8 cellular contexts compared by ENCODE assay signal in genomic region chr11:130313383-130314183, GRCh38. TPM values are rescaled to one million over a fixed set of nuclear protein-coding genes. Genes with fewer than 3 reads are reported as not detected.
DNase-seq lines count a peak whose midpoint lies in the region; ATAC-seq, FAIRE-seq and TF ChIP-seq lines count a peak whose summit lies in the region.

No MANE protein-coding gene starts in this region.

- peak overlapping the region; percentile 63; the same call in 1 of the 2 replicates for H3K27ac ChIP-seq in PC-9
- peak overlapping the region; percentile 59 for H3K27ac ChIP-seq in neural cell (ENCODE audit: low read length)

- H3K36me3 ChIP-seq in PC-9 (ENCODE audit: low read depth) (peaks cover 7% of the 10 kb centered on the region), neural cell (ENCODE audit: insufficient read depth, low read length) (no peaks in the 10 kb centered on the region)

- H3K27me3 ChIP-seq in PC-9 (ENCODE audit: insufficient read depth, low read depth) (no peaks in the 10 kb centered on the region), neural cell (ENCODE audit: insufficient read depth, low read depth, low read length) (no peaks in the 10 kb centered on the region)

- peak overlapping the region; percentile 84 for H3K4me2 ChIP-seq in PC-9
- peak overlapping the region; percentile 94 for H3K4me2 ChIP-seq in neural cell (ENCODE audit: low read length)

- H3K9me3 ChIP-seq in PC-9 (ENCODE audit: insufficient read depth, low read depth): no peaks in the 10 kb centered on the region
- H3K9me3 ChIP-seq in neural cell (ENCODE audit: low read length): no peaks in the 10 kb centered on the region

- H3K9ac ChIP-seq in neural cell (ENCODE audit: low read length): peak overlapping the region; percentile 78

- intact Hi-C loops in PC-9 (cut with micrococcal nuclease; ENCODE audit: unreplicated experiment): loop anchor here (2.0 to 10.0 kb wide), 2 partner anchors 69 to 321 kb away; no protein-coding TSS in a partner anchor

- H3K79me2 ChIP-seq in PC-9 (ENCODE audit: low read depth) (peaks cover 51% of the 10 kb centered on the region), neural cell (replicated peaks; ENCODE audit: insufficient read depth, low read length) (peaks cover 40% of the 10 kb centered on the region)

- BruUV-seq in PC-9 (replicated peaks; lab: Mats Ljungman, UMichigan): TSS peak; percentile 33

- H2AFZ ChIP-seq in PC-9 (peak overlapping the region; percentile 94; the same call in 1 of the 2 replicates), neural cell (ENCODE audit: low read depth, low read length) (peak overlapping the region; percentile 36)

- no peak for TF ChIP-seq RAD21 in neural cell (conservative IDR thresholded peaks at IDR 0.05)

- no peak for TF ChIP-seq CTCF in PC-9 (conservative IDR thresholded peaks at IDR 0.05)
- no peak for TF ChIP-seq CTCF in neural cell (IDR thresholded peaks at IDR 0.05; ENCODE audit: poor library complexity, severe bottlenecking)

- DNase-seq in NOMO-1 treated with DMSO at 0.1 percent for 48 hours (lab: John Stamatoyannopoulos, UW; ENCODE audit: unreplicated experiment): peak; percentile 41
- DNase-seq in NOMO-1 treated with dmso at 0.1 percent for 144 hours (lab: John Stamatoyannopoulos, UW; ENCODE audit: unreplicated experiment): no peak
- peak in 1 of 2 experiments; percentile 44 for DNase-seq in PC-9
- DNase-seq in germinal center (ENCODE audit: low spot score): no peak
- no peak for DNase-seq in NCI-H2081 treated with DMSO at 0.1 percent for 48 hours (lab: John Stamatoyannopoulos, UW)

- CTCF ChIA-PET in PC-9 (lab: Charles Lee): no interaction called here

- no peak for TF ChIP-seq EP300 in neural cell (conservative IDR thresholded peaks at IDR 0.05; ENCODE audit: poor library complexity, severe bottlenecking)

- POLR2A ChIA-PET in PC-9 (lab: Charles Lee; ENCODE audit: unreplicated experiment): interaction anchor here (0.6 to 0.7 kb wide), 3 partner anchors 92 to 998 kb away, joined by 3 to 10 read pairs (median 3); no protein-coding TSS in a partner anchor

- H3K4me1 ChIP-seq in PC-9 (replicated peaks; ENCODE audit: insufficient read depth): peaks cover 15% of the 10 kb centered on the region

- FAIRE-seq in endometrium (lab: Jason Lieb, UNC): peak; percentile 65

- ATAC-seq in GM19397 (IDR thresholded peaks at IDR 0.05; ENCODE audit: unreplicated experiment): no peak

- H3F3A ChIP-seq in PC-9 (ENCODE audit: insufficient read depth, low read depth) (peaks cover 6% of the 10 kb centered on the region; the same call in 1 of the 2 replicates), neural cell (ENCODE audit: insufficient read depth, low read length, poor library complexity, severe bottlenecking) (no peaks in the 10 kb centered on the region)

- H3K4me3 ChIP-seq in PC-9: peak overlapping the region; percentile 68
- H3K4me3 ChIP-seq in neural cell (ENCODE audit: low read length): peak overlapping the region; percentile 83

- H4K20me1 ChIP-seq in PC-9 (ENCODE audit: insufficient read depth) (peaks cover 12% of the 10 kb centered on the region; the same call in 1 of the 2 replicates), neural cell (ENCODE audit: insufficient read depth) (no peaks in the 10 kb centered on the region)

- H3K9me2 ChIP-seq in PC-9 (ENCODE audit: insufficient read depth) (no peaks in the 10 kb centered on the region), neural cell (ENCODE audit: insufficient read depth, low read length) (no peaks in the 10 kb centered on the region)

TF ChIP-seq in neural cell, 6 proteins besides CTCF, POLR2A, EP300 and RAD21:
- no peak for TF ChIP-seq MXI1 (conservative IDR thresholded peaks at IDR 0.05; ENCODE audit: poor library complexity, severe bottlenecking)
- TF ChIP-seq TAF1 (IDR thresholded peaks at IDR 0.05; ENCODE audit: low read depth): no peak
- TF ChIP-seq REST (IDR thresholded peaks at IDR 0.05; ENCODE audit: borderline replicate concordance): no peak
- no peak for TF ChIP-seq SMC3 (conservative IDR thresholded peaks at IDR 0.05; ENCODE audit: poor library complexity)
- TF ChIP-seq EZH2 (IDR thresholded peaks at IDR 0.05; ENCODE audit: borderline replicate concordance, insufficient read depth, low read length, poor library complexity, severe bottlenecking): no peak
- no peak for TF ChIP-seq POLR2AphosphoS5 (IDR thresholded peaks at IDR 0.05)
TF ChIP-seq in neural cell: peak in this region for 0.

RNA-seq across cellular contexts. Expression of gene ZBTB44, which starts 1.1 kb away (rescaled TPM):
- 33.4 and 41.2 TPM in 2 replicates for total RNA-seq in PC-9 (2021)
- polyA plus RNA-seq in neural cell: 23.3 and 24.0 TPM in 2 replicates
- 103 and 120 TPM in 2 replicates for polyA minus RNA-seq in neural cell
